ENCODE assay signal across 1 cellular context in the genomic region with DNA sequence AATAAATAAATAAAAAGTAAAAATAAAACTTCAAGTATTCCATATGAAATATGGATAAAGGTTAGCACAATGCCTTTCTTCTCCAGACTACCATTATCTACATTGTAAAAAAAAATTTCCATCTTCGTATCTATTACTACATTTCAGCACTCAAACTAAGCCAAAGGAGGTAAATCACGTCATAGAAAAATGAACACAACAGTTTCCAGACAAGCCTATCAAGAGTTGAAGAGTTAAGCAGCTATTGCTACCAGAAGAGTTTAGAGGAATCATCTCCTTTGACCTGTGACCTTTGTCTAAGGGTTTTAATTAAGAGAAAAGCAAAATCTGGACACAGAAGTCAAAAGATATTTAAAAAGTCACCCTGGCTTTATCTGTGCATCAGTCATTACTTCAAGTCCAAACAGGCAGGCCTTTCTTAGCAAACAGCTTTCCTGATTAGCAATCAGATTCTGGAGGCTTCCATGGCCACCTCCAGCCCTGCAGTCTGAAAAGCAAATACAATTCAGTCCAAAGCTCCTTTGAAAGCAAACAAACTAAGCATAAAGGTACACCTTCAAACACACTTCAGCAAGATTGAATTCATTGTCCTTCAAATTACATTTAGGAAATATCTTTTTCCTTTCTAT.
TF ChIP-seq lines count a peak whose summit lies in the region.

No MANE protein-coding gene starts in this region.

TF ChIP-seq in HepG2, 621 proteins besides CTCF, POLR2A, EP300 and RAD21 (continued from another document and continues in another):
- TF ChIP-seq AFF4 (CRISPR knock-in tag; IDR thresholded peaks at IDR 0.05) (no peak), RERE (CRISPR knock-in tag; IDR thresholded peaks at IDR 0.05; ENCODE audit: low read depth) (peak; percentile 98), KLF6 (CRISPR knock-in tag; IDR thresholded peaks at IDR 0.05) (0 out of 2 replicates have a peak, but pooled peaks have one; percentile 38), ZNF552 (CRISPR knock-in tag; IDR thresholded peaks at IDR 0.05; ENCODE audit: borderline replicate concordance) (no peak), ZNF713 (CRISPR knock-in tag; IDR thresholded peaks at IDR 0.05) (no peak), MAFF (IDR thresholded peaks at IDR 0.05; ENCODE audit: low read depth, low read length) (0 out of 2 replicates have a peak, but pooled peaks have one; percentile 8), ZFP36L1 (CRISPR knock-in tag; IDR thresholded peaks at IDR 0.05) (peak; percentile 75; the same call in 1 of the 2 replicates), FOXA1 (IDR thresholded peaks at IDR 0.05) (peak; percentile 61; the same call in 1 of the 2 replicates), FOXA1 (CRISPR knock-in tag; IDR thresholded peaks at IDR 0.05) (peak; percentile 96), ZNF331 (CRISPR knock-in tag; IDR thresholded peaks at IDR 0.05) (peak; percentile 78), HDAC2 (CRISPR knock-in tag; IDR thresholded peaks at IDR 0.05) (peak; percentile 98), ETS1 (CRISPR knock-in tag; IDR thresholded peaks at IDR 0.05) (no peak), GATAD1 (CRISPR knock-in tag; IDR thresholded peaks at IDR 0.05) (0 out of 2 replicates have a peak, but pooled peaks have one; percentile 24), MXD3 (CRISPR knock-in tag; IDR thresholded peaks at IDR 0.05) (no peak), CREB1 (IDR thresholded peaks at IDR 0.05) (no peak), CREB1 (CRISPR knock-in tag; IDR thresholded peaks at IDR 0.05) (peak; percentile 72), ZNF44 (CRISPR knock-in tag; IDR thresholded peaks at IDR 0.05) (no peak), TARDBP (CRISPR knock-in tag; IDR thresholded peaks at IDR 0.05) (0 out of 2 replicates have a peak, but pooled peaks have one; percentile 41), SNRNP70 (IDR thresholded peaks at IDR 0.05; ENCODE audit: low read depth, low read length) (no peak), FOXA3 (CRISPR knock-in tag; IDR thresholded peaks at IDR 0.05) (peak; percentile 94), MEF2D (CRISPR knock-in tag; IDR thresholded peaks at IDR 0.05) (peak; percentile 48; the same call in 1 of the 2 replicates), HMG20B (CRISPR knock-in tag; conservative IDR thresholded peaks at IDR 0.05) (peak; percentile 99), SMYD3 (CRISPR knock-in tag; IDR thresholded peaks at IDR 0.05) (no peak), TSC22D2 (CRISPR knock-in tag; IDR thresholded peaks at IDR 0.05; ENCODE audit: borderline replicate concordance) (peak; percentile 82; the same call in 1 of the 2 replicates), STAG1 (CRISPR knock-in tag; IDR thresholded peaks at IDR 0.05) (peak; percentile 3; the same call in 1 of the 2 replicates)
- TF ChIP-seq, protein P1, sequence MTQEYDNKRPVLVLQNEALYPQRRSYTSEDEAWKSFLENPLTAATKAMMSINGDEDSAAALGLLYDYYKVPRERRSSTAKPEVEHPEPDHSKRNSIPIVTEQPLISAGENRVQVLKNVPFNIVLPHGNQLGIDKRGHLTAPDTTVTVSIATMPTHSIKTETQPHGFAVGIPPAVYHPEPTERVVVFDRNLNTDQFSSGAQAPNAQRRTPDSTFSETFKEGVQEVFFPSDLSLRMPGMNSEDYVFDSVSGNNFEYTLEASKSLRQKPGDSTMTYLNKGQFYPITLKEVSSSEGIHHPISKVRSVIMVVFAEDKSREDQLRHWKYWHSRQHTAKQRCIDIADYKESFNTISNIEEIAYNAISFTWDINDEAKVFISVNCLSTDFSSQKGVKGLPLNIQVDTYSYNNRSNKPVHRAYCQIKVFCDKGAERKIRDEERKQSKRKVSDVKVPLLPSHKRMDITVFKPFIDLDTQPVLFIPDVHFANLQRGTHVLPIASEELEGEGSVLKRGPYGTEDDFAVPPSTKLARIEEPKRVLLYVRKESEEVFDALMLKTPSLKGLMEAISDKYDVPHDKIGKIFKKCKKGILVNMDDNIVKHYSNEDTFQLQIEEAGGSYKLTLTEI (CRISPR knock-in tag; conservative IDR thresholded peaks at IDR 0.05), result no peak
- TF ChIP-seq, protein P2, sequence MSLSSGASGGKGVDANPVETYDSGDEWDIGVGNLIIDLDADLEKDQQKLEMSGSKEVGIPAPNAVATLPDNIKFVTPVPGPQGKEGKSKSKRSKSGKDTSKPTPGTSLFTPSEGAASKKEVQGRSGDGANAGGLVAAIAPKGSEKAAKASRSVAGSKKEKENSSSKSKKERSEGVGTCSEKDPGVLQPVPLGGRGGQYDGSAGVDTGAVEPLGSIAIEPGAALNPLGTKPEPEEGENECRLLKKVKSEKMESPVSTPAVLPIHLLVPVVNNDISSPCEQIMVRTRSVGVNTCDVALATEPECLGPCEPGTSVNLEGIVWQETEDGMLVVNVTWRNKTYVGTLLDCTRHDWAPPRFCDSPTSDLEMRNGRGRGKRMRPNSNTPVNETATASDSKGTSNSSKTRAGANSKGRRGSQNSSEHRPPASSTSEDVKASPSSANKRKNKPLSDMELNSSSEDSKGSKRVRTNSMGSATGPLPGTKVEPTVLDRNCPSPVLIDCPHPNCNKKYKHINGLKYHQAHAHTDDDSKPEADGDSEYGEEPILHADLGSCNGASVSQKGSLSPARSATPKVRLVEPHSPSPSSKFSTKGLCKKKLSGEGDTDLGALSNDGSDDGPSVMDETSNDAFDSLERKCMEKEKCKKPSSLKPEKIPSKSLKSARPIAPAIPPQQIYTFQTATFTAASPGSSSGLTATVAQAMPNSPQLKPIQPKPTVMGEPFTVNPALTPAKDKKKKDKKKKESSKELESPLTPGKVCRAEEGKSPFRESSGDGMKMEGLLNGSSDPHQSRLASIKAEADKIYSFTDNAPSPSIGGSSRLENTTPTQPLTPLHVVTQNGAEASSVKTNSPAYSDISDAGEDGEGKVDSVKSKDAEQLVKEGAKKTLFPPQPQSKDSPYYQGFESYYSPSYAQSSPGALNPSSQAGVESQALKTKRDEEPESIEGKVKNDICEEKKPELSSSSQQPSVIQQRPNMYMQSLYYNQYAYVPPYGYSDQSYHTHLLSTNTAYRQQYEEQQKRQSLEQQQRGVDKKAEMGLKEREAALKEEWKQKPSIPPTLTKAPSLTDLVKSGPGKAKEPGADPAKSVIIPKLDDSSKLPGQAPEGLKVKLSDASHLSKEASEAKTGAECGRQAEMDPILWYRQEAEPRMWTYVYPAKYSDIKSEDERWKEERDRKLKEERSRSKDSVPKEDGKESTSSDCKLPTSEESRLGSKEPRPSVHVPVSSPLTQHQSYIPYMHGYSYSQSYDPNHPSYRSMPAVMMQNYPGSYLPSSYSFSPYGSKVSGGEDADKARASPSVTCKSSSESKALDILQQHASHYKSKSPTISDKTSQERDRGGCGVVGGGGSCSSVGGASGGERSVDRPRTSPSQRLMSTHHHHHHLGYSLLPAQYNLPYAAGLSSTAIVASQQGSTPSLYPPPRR (CRISPR knock-in tag; IDR thresholded peaks at IDR 0.05; ENCODE audit: borderline replicate concordance), result peak; percentile 99
- TF ChIP-seq, protein P3, sequence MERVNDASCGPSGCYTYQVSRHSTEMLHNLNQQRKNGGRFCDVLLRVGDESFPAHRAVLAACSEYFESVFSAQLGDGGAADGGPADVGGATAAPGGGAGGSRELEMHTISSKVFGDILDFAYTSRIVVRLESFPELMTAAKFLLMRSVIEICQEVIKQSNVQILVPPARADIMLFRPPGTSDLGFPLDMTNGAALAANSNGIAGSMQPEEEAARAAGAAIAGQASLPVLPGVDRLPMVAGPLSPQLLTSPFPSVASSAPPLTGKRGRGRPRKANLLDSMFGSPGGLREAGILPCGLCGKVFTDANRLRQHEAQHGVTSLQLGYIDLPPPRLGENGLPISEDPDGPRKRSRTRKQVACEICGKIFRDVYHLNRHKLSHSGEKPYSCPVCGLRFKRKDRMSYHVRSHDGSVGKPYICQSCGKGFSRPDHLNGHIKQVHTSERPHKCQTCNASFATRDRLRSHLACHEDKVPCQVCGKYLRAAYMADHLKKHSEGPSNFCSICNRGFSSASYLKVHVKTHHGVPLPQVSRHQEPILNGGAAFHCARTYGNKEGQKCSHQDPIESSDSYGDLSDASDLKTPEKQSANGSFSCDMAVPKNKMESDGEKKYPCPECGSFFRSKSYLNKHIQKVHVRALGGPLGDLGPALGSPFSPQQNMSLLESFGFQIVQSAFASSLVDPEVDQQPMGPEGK (CRISPR knock-in tag; IDR thresholded peaks at IDR 0.05), result peak; percentile 54; the same call in 1 of the 2 replicates
- TF ChIP-seq, protein P4, sequence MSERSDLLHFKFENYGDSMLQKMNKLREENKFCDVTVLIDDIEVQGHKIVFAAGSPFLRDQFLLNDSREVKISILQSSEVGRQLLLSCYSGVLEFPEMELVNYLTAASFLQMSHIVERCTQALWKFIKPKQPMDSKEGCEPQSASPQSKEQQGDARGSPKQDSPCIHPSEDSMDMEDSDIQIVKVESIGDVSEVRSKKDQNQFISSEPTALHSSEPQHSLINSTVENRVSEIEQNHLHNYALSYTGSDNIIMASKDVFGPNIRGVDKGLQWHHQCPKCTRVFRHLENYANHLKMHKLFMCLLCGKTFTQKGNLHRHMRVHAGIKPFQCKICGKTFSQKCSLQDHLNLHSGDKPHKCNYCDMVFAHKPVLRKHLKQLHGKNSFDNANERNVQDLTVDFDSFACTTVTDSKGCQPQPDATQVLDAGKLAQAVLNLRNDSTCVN (CRISPR knock-in tag; IDR thresholded peaks at IDR 0.05; ENCODE audit: borderline replicate concordance), result peak; percentile 81; the same call in 1 of the 2 replicates
